In genomic region chr19:46620716-46621115, GRCh38 we compare ENCODE assay signal across 10 cellular contexts. TPM values are rescaled to one million over a fixed set of nuclear protein-coding genes. Genes with fewer than 3 reads are reported as not detected.
DNase-seq lines count a peak whose midpoint lies in the region; ATAC-seq and TF ChIP-seq lines count a peak whose summit lies in the region.
"Had no signal": no experiment of that assay in that cellular context is flagged by ENCODE, and none has a peak within 500 bp of the region (broad histone marks: within the 10 kb centered on the region; RNA-seq: fewer than 3 reads in every experiment).

No MANE protein-coding gene starts in this region.

- ATAC-seq in GM23338 (no peak), GM21786 (IDR thresholded peaks at IDR 0.05; ENCODE audit: unreplicated experiment) (no peak), GM19397 (IDR thresholded peaks at IDR 0.05; ENCODE audit: unreplicated experiment) (no peak)
- ATAC-seq in activated T-helper 17 cell treated with anti-CD3 and anti-CD28 coated beads, Interleukin-2, amount 50 U/mL, for 72 hours (replicated peaks) = no peak

- intact Hi-C loops in sigmoid colon (cut with DNase I) = no loop called here

- TF ChIP-seq POLR2A in sigmoid colon (IDR thresholded peaks at IDR 0.05) = no peak

- H3K4me2 ChIP-seq in GM23338 = no peak overlapping the region

- H3K27ac ChIP-seq in GM23338 (ENCODE audit: low read depth) (no peak overlapping the region), sigmoid colon (peak overlapping the region; percentile 74 to 83 (median 80))

- H3K36me3 ChIP-seq in GM23338 (ENCODE audit: insufficient read depth) = no peaks in the 10 kb centered on the region
- H3K36me3 ChIP-seq in sigmoid colon = no peaks in the 10 kb centered on the region

- H3K27me3 Mint-ChIP-seq in GM23338 (ENCODE audit: insufficient read depth, low read depth, poor library complexity) = peaks cover 10% of the 10 kb centered on the region
- H3K27me3 Mint-ChIP-seq in activated T-helper 17 cell treated with anti-CD3 and anti-CD28 coated beads, Interleukin-2, amount 50 U/mL, for 72 hours = peaks cover 4% of the 10 kb centered on the region
- H3K27me3 Mint-ChIP-seq in glutamatergic neuron (ENCODE audit: unreplicated experiment) = peaks cover 4% of the 10 kb centered on the region

- no peaks in the 10 kb centered on the region for H4K20me1 ChIP-seq in GM23338 (replicated peaks; ENCODE audit: insufficient read depth)

- no peak for TF ChIP-seq EP300 in sigmoid colon (IDR thresholded peaks at IDR 0.05)

- no peaks in the 10 kb centered on the region for H3K27me3 ChIP-seq in GM23338 (ENCODE audit: insufficient read depth)
- no peaks in the 10 kb centered on the region for H3K27me3 ChIP-seq in sigmoid colon

- no peaks in the 10 kb centered on the region for H3K79me2 ChIP-seq in GM23338 (replicated peaks; ENCODE audit: insufficient read depth)

- H3K27ac Mint-ChIP-seq in GM23338 (no peak overlapping the region), glutamatergic neuron (ENCODE audit: unreplicated experiment) (peak overlapping the region; percentile 89)
- no peak overlapping the region for H3K27ac Mint-ChIP-seq in activated T-helper 17 cell treated with anti-CD3 and anti-CD28 coated beads, Interleukin-2, amount 50 U/mL, for 72 hours

- H3K36me3 Mint-ChIP-seq in GM23338 (ENCODE audit: low read depth) (no peaks in the 10 kb centered on the region; the same call in 2 of the 3 replicates), glutamatergic neuron (ENCODE audit: unreplicated experiment) (no peaks in the 10 kb centered on the region)
- H3K36me3 Mint-ChIP-seq in activated T-helper 17 cell treated with anti-CD3 and anti-CD28 coated beads, Interleukin-2, amount 50 U/mL, for 72 hours (ENCODE audit: low read depth) = peaks cover 7% of the 10 kb centered on the region

- H3K9me3 Mint-ChIP-seq in GM23338 = no peaks in the 10 kb centered on the region
- no peaks in the 10 kb centered on the region for H3K9me3 Mint-ChIP-seq in activated T-helper 17 cell treated with anti-CD3 and anti-CD28 coated beads, Interleukin-2, amount 50 U/mL, for 72 hours
- H3K9me3 Mint-ChIP-seq in glutamatergic neuron (ENCODE audit: unreplicated experiment) = peaks cover 5% of the 10 kb centered on the region

- WGBS in sigmoid colon, 2 donors = 63 to 65% methylated on average over 6 of the region's 6 CpGs

- H2AFZ ChIP-seq in GM23338 = peak overlapping the region; percentile 80; the same call in 1 of the 2 replicates

- H3K4me1 ChIP-seq in GM23338 (ENCODE audit: insufficient read depth) (no peaks in the 10 kb centered on the region; the same call in 1 of the 2 replicates), sigmoid colon (peaks cover 0 to 76% (median 64%) of the 10 kb centered on the region in 4 donors)

- H3K4me1 Mint-ChIP-seq in GM23338 (peaks cover 11% of the 10 kb centered on the region), glutamatergic neuron (ENCODE audit: low read depth, unreplicated experiment) (peaks cover 24% of the 10 kb centered on the region)
- H3K4me1 Mint-ChIP-seq in activated T-helper 17 cell treated with anti-CD3 and anti-CD28 coated beads, Interleukin-2, amount 50 U/mL, for 72 hours = peaks cover 20% of the 10 kb centered on the region

- no peaks in the 10 kb centered on the region for H3K9me3 ChIP-seq in sigmoid colon

- no peaks in the 10 kb centered on the region for H3F3A ChIP-seq in GM23338 (replicated peaks; ENCODE audit: low read depth)

- TF ChIP-seq CTCF in GM23338 (conservative IDR thresholded peaks at IDR 0.05; ENCODE audit: low read depth in 2 of 2) = no peak
- no peak for TF ChIP-seq CTCF in glutamatergic neuron (IDR thresholded peaks at IDR 0.05; ENCODE audit: partially characterized antibody, unreplicated experiment)
- no peak for TF ChIP-seq CTCF in sigmoid colon (IDR thresholded peaks at IDR 0.05)

- no peak overlapping the region; the same call in 1 of the 2 replicates for H3K4me3 ChIP-seq in GM23338
- peak overlapping the region in 2 of 4 donors; percentile 15 to 27 for H3K4me3 ChIP-seq in sigmoid colon

- no peaks in the 10 kb centered on the region for H3K9me2 ChIP-seq in GM23338 (ENCODE audit: insufficient read depth)

- H3K4me3 Mint-ChIP-seq in GM23338 (no peak overlapping the region), glutamatergic neuron (ENCODE audit: unreplicated experiment) (peak overlapping the region; percentile 78)
- H3K4me3 Mint-ChIP-seq in activated T-helper 17 cell treated with anti-CD3 and anti-CD28 coated beads, Interleukin-2, amount 50 U/mL, for 72 hours = peak overlapping the region; percentile 80

- DNase-seq in GM23338 (ENCODE audit: low spot score) (no peak), glutamatergic neuron (peak; percentile 59), sigmoid colon (no peak), cerebellum (ENCODE audit: low spot score) (no peak)
- DNase-seq: anterior cingulate cortex, NCI-H1436 had no signal

TF ChIP-seq in GM23338, 12 proteins besides CTCF, POLR2A, EP300 and RAD21 (continues in another document):
- TF ChIP-seq ETS1 (IDR thresholded peaks at IDR 0.05) (no peak), EZH2phosphoT487 (IDR thresholded peaks at IDR 0.05; ENCODE audit: unreplicated experiment) (no peak), JUNB (IDR thresholded peaks at IDR 0.05; ENCODE audit: unreplicated experiment) (no peak), CREB1 (CRISPR knock-in tag; IDR thresholded peaks at IDR 0.05; ENCODE audit: low read depth) (no peak), STAT1 (IDR thresholded peaks at IDR 0.05; ENCODE audit: unreplicated experiment) (no peak), ZNF331 (CRISPR knock-in tag; IDR thresholded peaks at IDR 0.05; ENCODE audit: low read depth) (no peak), ZNF114 (CRISPR knock-in tag; IDR thresholded peaks at IDR 0.05) (no peak)

RNA-seq across cellular contexts. Expression of gene PTGIR, which starts 4.2 kb away (rescaled TPM):
- not detected in 2 replicates for total RNA-seq in GM23338 (2014; rRNA removed; shearing (Covaris generic))
- polyA plus RNA-seq in GM23338 (2016; fragmentation: Nextera tagmentation; extraction: Ambion mirVana) (not detected in 2 replicates), sigmoid colon (1 to 10 TPM in 1 of 3 donors, under 1 TPM in 1, not detected in 1; 0.60 to 4.4 TPM)
- 10 to 100 TPM in 1 of 2 donors, 1 to 10 TPM in 1; 1.3 to 12.9 TPM for total RNA-seq in activated T-helper 17 cell treated with anti-CD3 and anti-CD28 coated beads, Interleukin-2, amount 50 U/mL, for 72 hours
- total RNA-seq in glutamatergic neuron (ENCODE audit: unreplicated experiment) (0.27 TPM), sigmoid colon (1 to 10 TPM; 2.0 to 5.8 (median 3.5) TPM), cerebellum (not detected)
- polyA plus RNA-seq: neural cell had no signal

RNA-seq across cellular contexts. Expression of gene GNG8, which starts 15.3 kb away (rescaled TPM):
- total RNA-seq in GM23338 (2014; rRNA removed; shearing (Covaris generic)) = not detected in 2 replicates
- polyA plus RNA-seq in GM23338 (2016; fragmentation: Nextera tagmentation; extraction: Ambion mirVana) (5.7 and 5.9 TPM in 2 replicates), sigmoid colon (not detected)
- 1 to 10 TPM in 1 of 2 donors, not detected in 1; 9.6 TPM for total RNA-seq in activated T-helper 17 cell treated with anti-CD3 and anti-CD28 coated beads, Interleukin-2, amount 50 U/mL, for 72 hours
- total RNA-seq in glutamatergic neuron (ENCODE audit: unreplicated experiment) (54.6 TPM), sigmoid colon (not detected), cerebellum (not detected)
- polyA plus RNA-seq: neural cell had no signal

RNA-seq across cellular contexts. Expression of gene CALM3, which starts 19.6 kb away (rescaled TPM):
- total RNA-seq in GM23338 (2014; rRNA removed; shearing (Covaris generic)) = 193 and 215 TPM in 2 replicates
- 143 and 148 TPM in 2 replicates for polyA plus RNA-seq in GM23338 (2016; fragmentation: Nextera tagmentation; extraction: Ambion mirVana)
- total RNA-seq in activated T-helper 17 cell treated with anti-CD3 and anti-CD28 coated beads, Interleukin-2, amount 50 U/mL, for 72 hours = 100 to 1,000 TPM; 313 to 323 TPM
- 845 TPM for total RNA-seq in glutamatergic neuron (ENCODE audit: unreplicated experiment)
- 100 to 1,000 TPM; 127 to 183 (median 159) TPM for total RNA-seq in sigmoid colon
- polyA plus RNA-seq in sigmoid colon = 100 to 1,000 TPM; 210 to 375 (median 281) TPM
- total RNA-seq in cerebellum = 193 TPM

RNA-seq across cellular contexts. Expression of gene DACT3, which starts 40.3 kb away (rescaled TPM):
- total RNA-seq in GM23338 (2014; rRNA removed; shearing (Covaris generic)) = 1.2 and 2.6 TPM in 2 replicates
- polyA plus RNA-seq in GM23338 (2016; fragmentation: Nextera tagmentation; extraction: Ambion mirVana) (0.75 and 0.78 TPM in 2 replicates), sigmoid colon (1 to 10 TPM in 2 of 3 donors, under 1 TPM in 1; 0.46 to 2.9 (median 1.8) TPM)
- total RNA-seq in activated T-helper 17 cell treated with anti-CD3 and anti-CD28 coated beads, Interleukin-2, amount 50 U/mL, for 72 hours = 1 to 10 TPM in 1 of 2 donors, under 1 TPM in 1; 0.09 to 5.4 TPM
- total RNA-seq in glutamatergic neuron (ENCODE audit: unreplicated experiment) (55.1 TPM), sigmoid colon (10 to 100 TPM; 23.7 to 87.2 (median 48.6) TPM), cerebellum (6.6 TPM)
